ENCODE assay signal across 12 cellular contexts in genomic region chr3:13009946-13010315, GRCh38.
DNase-seq lines count a peak whose midpoint lies in the region; ATAC-seq lines count a peak whose summit lies in the region.
"Had no signal": no experiment of that assay in that cellular context is flagged by ENCODE, and none has a peak within 500 bp of the region (broad histone marks: within the 10 kb centered on the region; RNA-seq: fewer than 3 reads in every experiment).

No MANE protein-coding gene starts in this region.

- no peaks in the 10 kb centered on the region for H3K9me3 ChIP-seq in BLaER1 treated with 17β-estradiol and CSF1 and Interleukin-3, amounts not matched to agents 10 nM and 100 nM (replicated peaks in 1 of 11)
- no peaks in the 10 kb centered on the region for H3K9me3 ChIP-seq in mononuclear cell (ENCODE audit: low read depth, low read length)
- H3K9me3 ChIP-seq: mucosa of descending colon had no signal

- H3K9me3 Mint-ChIP-seq in activated T-helper 17 cell treated with anti-CD3 and anti-CD28 coated beads, Interleukin-2, amount 50 U/mL, for 72 hours: no peaks in the 10 kb centered on the region

- peaks cover 0 to 71% (median 33%) of the 10 kb centered on the region in 11 experiments; a peak in 10 of 22 replicates for H4K20me1 ChIP-seq in BLaER1 treated with 17β-estradiol and CSF1 and Interleukin-3, amounts not matched to agents 10 nM and 100 nM

- H3K4me3 ChIP-seq in BLaER1 treated with 17β-estradiol and CSF1 and Interleukin-3, amounts not matched to agents 10 nM and 100 nM: peak overlapping the region in 9 of 10 experiments; percentile 0 to 60 (median 40); a peak in 12 of 20 replicates
- H3K4me3 ChIP-seq in GM08714 (ENCODE audit: low read length) (peak overlapping the region; percentile 5; the same call in 1 of the 2 replicates), mononuclear cell (ENCODE audit: low read length) (peak overlapping the region; percentile 3)
- H3K4me3 ChIP-seq: mucosa of descending colon had no signal

- peaks cover 95 to 100% (median 99%) of the 10 kb centered on the region in 10 experiments for H3K4me1 ChIP-seq in BLaER1 treated with 17β-estradiol and CSF1 and Interleukin-3, amounts not matched to agents 10 nM and 100 nM
- peaks cover 100% of the 10 kb centered on the region for H3K4me1 ChIP-seq in mononuclear cell (ENCODE audit: insufficient read depth, low read length)

- peaks cover 53% of the 10 kb centered on the region for H3K4me1 Mint-ChIP-seq in activated T-helper 17 cell treated with anti-CD3 and anti-CD28 coated beads, Interleukin-2, amount 50 U/mL, for 72 hours

- no peaks in the 10 kb centered on the region for H3K27me3 ChIP-seq in BLaER1 treated with 17β-estradiol and CSF1 and Interleukin-3, amounts not matched to agents 10 nM and 100 nM
- no peaks in the 10 kb centered on the region for H3K27me3 ChIP-seq in mononuclear cell (ENCODE audit: insufficient read depth, low read length)

- peak overlapping the region; percentile 92 to 100 (median 99) for H3K4me2 ChIP-seq in BLaER1 treated with 17β-estradiol and CSF1 and Interleukin-3, amounts not matched to agents 10 nM and 100 nM

- peak overlapping the region; percentile 64 to 95 (median 90); a peak in 21 of 22 replicates for H3K9ac ChIP-seq in BLaER1 treated with 17β-estradiol and CSF1 and Interleukin-3, amounts not matched to agents 10 nM and 100 nM

- peaks cover 45% of the 10 kb centered on the region for H3K36me3 Mint-ChIP-seq in activated T-helper 17 cell treated with anti-CD3 and anti-CD28 coated beads, Interleukin-2, amount 50 U/mL, for 72 hours (ENCODE audit: low read depth)

- peaks cover 0 to 29% (median 0%) of the 10 kb centered on the region in 11 experiments; a peak in 3 of 22 replicates for H3K36me3 ChIP-seq in BLaER1 treated with 17β-estradiol and CSF1 and Interleukin-3, amounts not matched to agents 10 nM and 100 nM

- peak overlapping the region; percentile 78 to 100 (median 99); a peak in 21 of 22 replicates for H3K27ac ChIP-seq in BLaER1 treated with 17β-estradiol and CSF1 and Interleukin-3, amounts not matched to agents 10 nM and 100 nM
- H3K27ac ChIP-seq: WERI-Rb-1 had no signal

- H3K27me3 Mint-ChIP-seq in activated T-helper 17 cell treated with anti-CD3 and anti-CD28 coated beads, Interleukin-2, amount 50 U/mL, for 72 hours: no peaks in the 10 kb centered on the region

- ATAC-seq in activated T-helper 17 cell treated with anti-CD3 and anti-CD28 coated beads, Interleukin-2, amount 50 U/mL, for 72 hours (replicated peaks): no peak
- ATAC-seq in HG03520 (IDR thresholded peaks at IDR 0.05; ENCODE audit: unreplicated experiment) (no peak), HG02623 (IDR thresholded peaks at IDR 0.05; ENCODE audit: unreplicated experiment) (no peak), GM18858 (IDR thresholded peaks at IDR 0.05; ENCODE audit: unreplicated experiment) (no peak)

- no peak for DNase-seq in occipital lobe (lab: John Stamatoyannopoulos, UW)
- DNase-seq: NCI-H1694 treated with DMSO at 0.1 percent for 48 hours, NCI-H774, WERI-Rb-1 had no signal

- peak overlapping the region; percentile 95 for H3K4me3 Mint-ChIP-seq in activated T-helper 17 cell treated with anti-CD3 and anti-CD28 coated beads, Interleukin-2, amount 50 U/mL, for 72 hours

- peak overlapping the region; percentile 96 for H3K27ac Mint-ChIP-seq in activated T-helper 17 cell treated with anti-CD3 and anti-CD28 coated beads, Interleukin-2, amount 50 U/mL, for 72 hours
